In the genomic region with DNA sequence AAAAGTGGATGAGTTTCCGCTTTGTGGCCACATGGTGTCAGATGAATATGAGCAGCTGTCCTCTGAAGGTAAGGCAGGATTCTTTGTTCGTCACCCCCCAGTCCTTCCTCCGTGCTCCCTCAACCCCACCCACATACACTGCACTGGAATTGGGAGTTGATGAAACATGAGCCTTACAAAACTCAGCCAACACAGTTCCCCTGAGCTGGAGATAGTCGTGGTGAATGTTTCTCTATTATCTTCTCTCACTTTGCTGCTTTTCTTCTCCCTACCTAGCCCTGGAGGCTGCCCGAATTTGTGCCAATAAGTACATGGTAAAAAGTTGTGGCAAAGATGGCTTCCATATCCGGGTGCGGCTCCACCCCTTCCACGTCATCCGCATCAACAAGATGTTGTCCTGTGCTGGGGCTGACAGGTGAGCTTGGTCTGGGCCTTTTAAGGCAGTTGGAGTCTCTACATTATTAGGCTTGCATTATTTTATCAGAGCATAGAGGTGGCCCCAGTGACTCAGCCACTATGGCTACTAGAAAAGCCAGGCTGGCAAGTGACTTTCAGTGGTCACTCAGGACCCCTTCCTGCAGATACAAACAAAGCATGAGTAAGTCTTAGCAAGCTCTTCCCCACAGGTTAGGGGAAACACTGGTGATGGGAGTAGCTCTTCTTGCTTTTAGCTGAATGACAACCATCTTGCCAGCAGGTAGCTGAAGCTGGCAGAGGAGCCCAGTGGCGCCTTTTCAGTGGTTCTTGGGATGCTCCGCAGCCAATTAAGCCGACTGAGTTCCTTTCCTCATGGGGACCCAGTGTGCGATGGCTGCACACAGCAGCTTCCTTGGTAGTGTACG, we compare ENCODE assay signal across 1 cellular context.
TF ChIP-seq lines count a peak whose summit lies in the region.

No MANE protein-coding gene starts in this region.

TF ChIP-seq in GM12878, 131 proteins besides CTCF, POLR2A, EP300 and RAD21:
- no peak for TF ChIP-seq MYC (IDR thresholded peaks at IDR 0.05; ENCODE audit: insufficient read depth, insufficient read length, insufficient replicate concordance, low read length, severe bottlenecking)
- no peak for TF ChIP-seq TCF7 (IDR thresholded peaks at IDR 0.05; ENCODE audit: borderline replicate concordance)
- no peak for TF ChIP-seq POU2F2 (IDR thresholded peaks at IDR 0.05; ENCODE audit: borderline replicate concordance, low read depth, low read length)
- peak; percentile 58; the same call in 1 of the 2 replicates for TF ChIP-seq YY1 (IDR thresholded peaks at IDR 0.05; ENCODE audit: low read depth, low read length)
- no peak for TF ChIP-seq BHLHE40 (IDR thresholded peaks at IDR 0.05; ENCODE audit: borderline replicate concordance in 1 of 2, low read depth in 2 of 2, low read length in 1 of 2)
- 0 out of 2 replicates have a peak, but pooled peaks have one; percentile 28 for TF ChIP-seq CREB1 (IDR thresholded peaks at IDR 0.05; ENCODE audit: low read depth)
- no peak for TF ChIP-seq EED (IDR thresholded peaks at IDR 0.05; ENCODE audit: low read depth)
- TF ChIP-seq MTA3 (IDR thresholded peaks at IDR 0.05; ENCODE audit: borderline replicate concordance, low read length): no peak
- 0 out of 2 replicates have a peak, but pooled peaks have one; percentile 2 for TF ChIP-seq TCF3 (IDR thresholded peaks at IDR 0.05; ENCODE audit: borderline replicate concordance, insufficient read depth, low read depth, low read length)
- TF ChIP-seq, protein P1, sequence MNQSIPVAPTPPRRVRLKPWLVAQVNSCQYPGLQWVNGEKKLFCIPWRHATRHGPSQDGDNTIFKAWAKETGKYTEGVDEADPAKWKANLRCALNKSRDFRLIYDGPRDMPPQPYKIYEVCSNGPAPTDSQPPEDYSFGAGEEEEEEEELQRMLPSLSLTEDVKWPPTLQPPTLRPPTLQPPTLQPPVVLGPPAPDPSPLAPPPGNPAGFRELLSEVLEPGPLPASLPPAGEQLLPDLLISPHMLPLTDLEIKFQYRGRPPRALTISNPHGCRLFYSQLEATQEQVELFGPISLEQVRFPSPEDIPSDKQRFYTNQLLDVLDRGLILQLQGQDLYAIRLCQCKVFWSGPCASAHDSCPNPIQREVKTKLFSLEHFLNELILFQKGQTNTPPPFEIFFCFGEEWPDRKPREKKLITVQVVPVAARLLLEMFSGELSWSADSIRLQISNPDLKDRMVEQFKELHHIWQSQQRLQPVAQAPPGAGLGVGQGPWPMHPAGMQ (IDR thresholded peaks at IDR 0.05; ENCODE audit: borderline replicate concordance): no peak
- no peak for TF ChIP-seq HDAC6 (IDR thresholded peaks at IDR 0.05; ENCODE audit: unreplicated experiment)
- peak; percentile 66 for TF ChIP-seq POLR2AphosphoS5 (IDR thresholded peaks at IDR 0.05; ENCODE audit: low read length)
TF ChIP-seq in GM12878: peak in this region for 4.
